In the genomic region with DNA sequence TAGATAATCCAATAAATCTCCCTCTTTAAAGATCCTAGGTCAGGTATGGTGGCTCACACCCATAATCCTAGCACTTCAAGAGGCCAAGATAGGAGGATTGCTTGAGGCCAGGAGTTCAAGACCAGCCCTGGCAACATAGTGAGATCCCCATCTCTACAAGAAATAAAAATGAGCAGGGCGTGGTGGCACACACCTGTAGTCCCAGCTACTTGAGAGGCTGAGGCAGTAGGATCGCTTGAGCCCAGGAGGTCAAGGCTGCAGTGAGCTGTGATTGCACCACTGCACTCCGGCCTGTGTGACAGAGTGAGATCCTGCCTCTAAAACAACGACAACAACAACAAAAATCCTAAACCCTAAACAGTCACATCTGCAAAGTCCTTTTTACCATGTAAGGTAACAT, we compare ENCODE assay signal across 33 cellular contexts. TPM values are rescaled to one million over a fixed set of nuclear protein-coding genes. Genes with fewer than 3 reads are reported as not detected.
"Had no signal": no experiment of that assay in that cellular context is flagged by ENCODE, and none has a peak within 500 bp of the region (broad histone marks: within the 10 kb centered on the region; RNA-seq: fewer than 3 reads in every experiment).

No MANE protein-coding gene starts in this region.

- H3K27me3 ChIP-seq: gastroesophageal sphincter, heart left ventricle, hepatocyte, ovary, sigmoid colon, suprapubic skin, transverse colon, upper lobe of right lung, uterus had no signal

- H3K4me1 ChIP-seq: foreskin keratinocyte, gastroesophageal sphincter, heart left ventricle, sigmoid colon, transverse colon, upper lobe of right lung, uterus had no signal

- H3K4me3 ChIP-seq: gastroesophageal sphincter, heart left ventricle, hepatocyte, ovary, sigmoid colon, suprapubic skin, transverse colon, upper lobe of right lung, uterus had no signal

- H3K36me3 ChIP-seq: gastroesophageal sphincter, heart left ventricle, ovary, sigmoid colon, suprapubic skin, transverse colon, upper lobe of right lung, uterus had no signal

- DNase-seq: cerebellar nuclear complex; effector CD8-positive, alpha-beta T cell; endodermal cell; foreskin keratinocyte; heart left ventricle; kidney; mesenchymal stem cell; midbrain; naive thymus-derived CD4-positive, alpha-beta T cell; occipital lobe; ovary; retina; sigmoid colon; stimulated activated CD4-positive, alpha-beta T cell treated with anti-CD3 and anti-CD28 coated beads, Interleukin-2, amount 100 ng/mL, for 24 hours; stimulated activated CD4-positive, alpha-beta T cell treated with anti-CD3 and anti-CD28 coated beads, Interleukin-4, amount 100 ng/mL, for 24 hours; transverse colon; upper lobe of right lung; uterus had no signal

- H2AFZ ChIP-seq: hepatocyte had no signal

- H3K4me2 ChIP-seq: hepatocyte had no signal

- H3K36me3 Mint-ChIP-seq: naive thymus-derived CD4-positive, alpha-beta T cell had no signal

- H3K4me1 Mint-ChIP-seq: endodermal cell; naive thymus-derived CD4-positive, alpha-beta T cell; nephron had no signal

- H3K9me3 Mint-ChIP-seq: endodermal cell; naive thymus-derived CD4-positive, alpha-beta T cell; nephron; stimulated activated effector memory CD8-positive, alpha-beta T cell treated with anti-CD3 and anti-CD28 coated beads, Interleukin-12 subunit alpha, Interleukin-12 subunit beta, amount 100 ng/mL, for 72 hours; stimulated activated naive CD8-positive, alpha-beta T cell treated with anti-CD3 and anti-CD28 coated beads, Interleukin-15, Interleukin-2, amounts not matched to agents 100 ng/mL and 50 ng/mL, for 24 hours had no signal

- ATAC-seq: esophagus mucosa; foreskin keratinocyte; gastroesophageal sphincter; heart left ventricle; left lobe of liver; naive thymus-derived CD4-positive, alpha-beta T cell; stimulated activated effector memory CD8-positive, alpha-beta T cell treated with anti-CD3 and anti-CD28 coated beads, Interleukin-12 subunit alpha, Interleukin-12 subunit beta, amount 100 ng/mL, for 72 hours; upper lobe of right lung had no signal

- H3K9me3 ChIP-seq: gastroesophageal sphincter, heart left ventricle, ovary, sigmoid colon, suprapubic skin, transverse colon, upper lobe of right lung, uterus had no signal

- FAIRE-seq: colon, kidney had no signal

- H3K27ac ChIP-seq: epithelial cell of prostate, foreskin keratinocyte, gastroesophageal sphincter, heart left ventricle, hepatocyte, ovary, sigmoid colon, suprapubic skin, transverse colon, upper lobe of right lung, uterus had no signal

- H3K79me2 ChIP-seq: hepatocyte had no signal

- H3K4me3 Mint-ChIP-seq: endodermal cell; naive thymus-derived CD4-positive, alpha-beta T cell; nephron; stimulated activated effector memory CD8-positive, alpha-beta T cell treated with anti-CD3 and anti-CD28 coated beads, Interleukin-12 subunit alpha, Interleukin-12 subunit beta, amount 100 ng/mL, for 72 hours; stimulated activated naive CD8-positive, alpha-beta T cell treated with anti-CD3 and anti-CD28 coated beads, Interleukin-15, Interleukin-2, amounts not matched to agents 100 ng/mL and 50 ng/mL, for 24 hours had no signal

- H3K27ac Mint-ChIP-seq: endodermal cell; nephron; stimulated activated effector memory CD8-positive, alpha-beta T cell treated with anti-CD3 and anti-CD28 coated beads, Interleukin-12 subunit alpha, Interleukin-12 subunit beta, amount 100 ng/mL, for 72 hours had no signal

RNA-seq across cellular contexts. Expression of gene CCL22, which starts 2.0 kb away (rescaled TPM):
- total RNA-seq: endodermal cell, foreskin keratinocyte, gastroesophageal sphincter, lung microvascular endothelial cell, occipital lobe, pulmonary artery endothelial cell, sigmoid colon, skeletal muscle tissue, uterus had no signal
- polyA plus RNA-seq: foreskin keratinocyte; hepatocyte; naive thymus-derived CD4-positive, alpha-beta T cell had no signal

RNA-seq across cellular contexts. Expression of gene CX3CL1, which starts 15.7 kb away (rescaled TPM):
- total RNA-seq: naive thymus-derived CD4-positive, alpha-beta T cell had no signal
- polyA plus RNA-seq: naive thymus-derived CD4-positive, alpha-beta T cell had no signal

RNA-seq across cellular contexts. Expression of gene CCL17, which starts 48.0 kb away (rescaled TPM):
- total RNA-seq: endodermal cell, foreskin keratinocyte, gastroesophageal sphincter, hepatocyte, left lobe of liver, liver, lung microvascular endothelial cell, mucosa of gallbladder, occipital lobe, ovary, pulmonary artery endothelial cell, sigmoid colon, skeletal muscle tissue, uterus had no signal
- polyA plus RNA-seq: foreskin keratinocyte; hepatocyte; liver; naive thymus-derived CD4-positive, alpha-beta T cell; ovary had no signal
